9 cellular contexts compared by ENCODE assay signal in genomic region chr14:37709419-37710195, GRCh38.
DNase-seq lines count a peak whose midpoint lies in the region; ATAC-seq and TF ChIP-seq lines count a peak whose summit lies in the region.
"Had no signal": no experiment of that assay in that cellular context is flagged by ENCODE, and none has a peak within 500 bp of the region (broad histone marks: within the 10 kb centered on the region; RNA-seq: fewer than 3 reads in every experiment).

No MANE protein-coding gene starts in this region.

- H2BK5ac ChIP-seq in IMR-90 (ENCODE audit: low read depth, low read length, poor library complexity, severe bottlenecking) = no peak overlapping the region

- H2BK15ac ChIP-seq in IMR-90 (ENCODE audit: low read depth, low read length) = no peak overlapping the region

- H3K4me2 ChIP-seq in IMR-90 (ENCODE audit: low read depth, low read length) = no peak overlapping the region

- peak; percentile 57 for TF ChIP-seq CTCF in IMR-90 (conservative IDR thresholded peaks at IDR 0.05; ENCODE audit: low read depth, low read length)
- peak; percentile 34 for TF ChIP-seq CTCF in kidney epithelial cell (IDR thresholded peaks at IDR 0.05; ENCODE audit: insufficient read depth, low read length, poor library complexity, severe bottlenecking)

- BruUV-seq in IMR-90 (replicated peaks; lab: Mats Ljungman, UMichigan) = no TSS peak

- ATAC-seq in IMR-90 (ENCODE audit: low read depth) (0 out of 2 replicates have a peak, but pooled peaks have one; percentile 21), GM21825 (IDR thresholded peaks at IDR 0.05; ENCODE audit: unreplicated experiment) (no peak), HG03175 (IDR thresholded peaks at IDR 0.05; ENCODE audit: unreplicated experiment) (no peak)

- H3K18ac ChIP-seq in IMR-90 (ENCODE audit: low read depth, low read length) = no peak overlapping the region

- H3K27me3 ChIP-seq in IMR-90 (ENCODE audit: control insufficient read depth, insufficient read depth, low read length) (no peaks in the 10 kb centered on the region), adipocyte (replicated peaks; ENCODE audit: control insufficient read depth, insufficient read depth, low read length) (no peaks in the 10 kb centered on the region), kidney epithelial cell (ENCODE audit: control insufficient read depth, insufficient read depth, low read length) (no peaks in the 10 kb centered on the region)

- H3K9me1 ChIP-seq in IMR-90 (ENCODE audit: insufficient read depth, low read length) = peaks cover 3% of the 10 kb centered on the region; the same call in 1 of the 2 replicates

- H4K5ac ChIP-seq in IMR-90 (ENCODE audit: low read depth, low read length) = no peak overlapping the region

- H3K27ac ChIP-seq in IMR-90 (ENCODE audit: insufficient read depth, low read length) = no peak overlapping the region
- H3K27ac ChIP-seq: SK-N-MC had no signal

- no peak overlapping the region for H3K56ac ChIP-seq in IMR-90 (ENCODE audit: extremely low read depth, insufficient read depth, low read length)

- H3K14ac ChIP-seq in IMR-90 (replicated peaks; ENCODE audit: low read depth, low read length) = no peak overlapping the region

- H3K4me3 ChIP-seq in IMR-90 (ENCODE audit: insufficient read depth, low read depth, low read length) (no peak overlapping the region), adipocyte (ENCODE audit: low read length) (no peak overlapping the region), kidney epithelial cell (ENCODE audit: low read depth, low read length) (no peak overlapping the region)
- H3K4me3 ChIP-seq: SK-N-MC had no signal

- H4K20me1 ChIP-seq in IMR-90 (ENCODE audit: insufficient read depth, low read length) = no peaks in the 10 kb centered on the region

- H2AFZ ChIP-seq in IMR-90 (replicated peaks; ENCODE audit: low read length, poor library complexity) = no peak overlapping the region

- no peaks in the 10 kb centered on the region for H3K79me1 ChIP-seq in IMR-90 (ENCODE audit: low read depth in 1 of 2, low read length in 2 of 2)

- in situ Hi-C loops in IMR-90 (cut with MboI; ENCODE audit: low sequenced_read_pairs) = loop anchor here (5.0 kb wide), 1 partner anchor 168 kb away; no protein-coding TSS in a partner anchor

- DNase-seq in Ammon's horn (ENCODE audit: low spot score) (peak; percentile 13), IMR-90 (peak; percentile 39), adipocyte (ENCODE audit: low read depth) (peak; percentile 63), kidney epithelial cell (ENCODE audit: low read depth) (no peak), C1 segment of cervical spinal cord (lab: John Stamatoyannopoulos, UW) (no peak)
- DNase-seq in activated naive CD4-positive, alpha-beta T cell treated with anti-CD3 and anti-CD28 coated beads, Interleukin-2, amount 50 U/mL, for 16 hours = no peak

- WGBS in IMR-90 (ENCODE audit: extremely low coverage in 2 of 2, insufficient read length in 1 of 2), 2 experiments = no CpG with 5 or more reads among the region's 3 CpGs

- peaks cover 5% of the 10 kb centered on the region for H3K4me1 ChIP-seq in IMR-90 (ENCODE audit: control insufficient read depth, insufficient read depth, low read length)
- no peaks in the 10 kb centered on the region for H3K4me1 ChIP-seq in adipocyte (ENCODE audit: control insufficient read depth, insufficient read depth, low read length)

- CTCF ChIA-PET in IMR-90 (lab: Yijun Ruan, JAX) = interaction anchor here (0.6 to 2.1 kb wide), 11 partner anchors 11 to 1934 kb away, joined by 3 to 14 read pairs (median 4); no protein-coding TSS in a partner anchor

- no peak overlapping the region for H2AK9ac ChIP-seq in IMR-90 (replicated peaks; ENCODE audit: low read depth, low read length, poor library complexity)

- no peaks in the 10 kb centered on the region for H3K36me3 ChIP-seq in IMR-90 (ENCODE audit: control insufficient read depth, insufficient read depth, low read length)
- no peaks in the 10 kb centered on the region for H3K36me3 ChIP-seq in adipocyte (ENCODE audit: control insufficient read depth, insufficient read depth, low read length, severe bottlenecking)
- no peaks in the 10 kb centered on the region for H3K36me3 ChIP-seq in kidney epithelial cell (ENCODE audit: control insufficient read depth, insufficient read depth, low read length)

- intact Hi-C loops in IMR-90 (cut with micrococcal nuclease) = loop anchor here (1.0 to 5.0 kb wide), 6 partner anchors 112 to 1157 kb away; partner anchors contain the start of genes FOXA1 and TTC6

- H3K9ac ChIP-seq in IMR-90 (ENCODE audit: low read depth, low read length) (no peak overlapping the region), adipocyte (ENCODE audit: low read length) (no peak overlapping the region)

- peak; percentile 62 for TF ChIP-seq RAD21 in IMR-90 (IDR thresholded peaks at IDR 0.05; ENCODE audit: low read length)

- H2BK20ac ChIP-seq in IMR-90 (ENCODE audit: low read depth, low read length) = no peak overlapping the region

- H4K91ac ChIP-seq in IMR-90 (ENCODE audit: insufficient read depth, low read depth, low read length) = no peak overlapping the region

- H2BK120ac ChIP-seq in IMR-90 (ENCODE audit: low read depth, low read length) = no peak overlapping the region

- H2AK5ac ChIP-seq in IMR-90 (ENCODE audit: low read depth, low read length) = no peak overlapping the region

- no peak for TF ChIP-seq POLR2A in IMR-90 (IDR thresholded peaks at IDR 0.05; ENCODE audit: low read depth, low read length)

- no peak overlapping the region for H4K8ac ChIP-seq in IMR-90 (ENCODE audit: low read depth in 2 of 2, low read length in 2 of 2)

- POLR2A ChIA-PET in IMR-90 (lab: Charles Lee; ENCODE audit: unreplicated experiment) = no interaction called here

- H3K4ac ChIP-seq in IMR-90 (ENCODE audit: low read depth, low read length) = no peak overlapping the region

- dilution Hi-C loops in IMR-90 (cut with HindIII; ENCODE audit: low sequenced_read_pairs, unreplicated experiment) = no loop called here

- no peak overlapping the region for H3K23ac ChIP-seq in IMR-90 (ENCODE audit: low read depth, low read length)

- H3K9me3 ChIP-seq in IMR-90 (ENCODE audit: control insufficient read depth, insufficient read depth, low read length) (no peaks in the 10 kb centered on the region), adipocyte (ENCODE audit: control insufficient read depth, low read length) (no peaks in the 10 kb centered on the region)

TF ChIP-seq in IMR-90, 13 proteins besides CTCF, POLR2A, EP300 and RAD21:
- no peak for TF ChIP-seq MXI1 (IDR thresholded peaks at IDR 0.05; ENCODE audit: borderline replicate concordance, low read depth, low read length)
- TF ChIP-seq SMC3 (IDR thresholded peaks at IDR 0.05; ENCODE audit: low read depth, low read length) = peak; percentile 40

Comparison
In these comparisons a context has a peak if more than half of its experiments do, and no peak if none do; other contexts are left out.
1. DNase-seq: peak in Ammon's horn (single experiment), IMR-90 (single experiment) and adipocyte (single experiment); none in kidney epithelial cell (single experiment), C1 segment of cervical spinal cord (0 of 14) and activated naive CD4-positive, alpha-beta T cell treated with anti-CD3 and anti-CD28 coated beads, Interleukin-2, amount 50 U/mL, for 16 hours (single experiment).